ENCODE assay signal across 20 cellular contexts in the genomic region with DNA sequence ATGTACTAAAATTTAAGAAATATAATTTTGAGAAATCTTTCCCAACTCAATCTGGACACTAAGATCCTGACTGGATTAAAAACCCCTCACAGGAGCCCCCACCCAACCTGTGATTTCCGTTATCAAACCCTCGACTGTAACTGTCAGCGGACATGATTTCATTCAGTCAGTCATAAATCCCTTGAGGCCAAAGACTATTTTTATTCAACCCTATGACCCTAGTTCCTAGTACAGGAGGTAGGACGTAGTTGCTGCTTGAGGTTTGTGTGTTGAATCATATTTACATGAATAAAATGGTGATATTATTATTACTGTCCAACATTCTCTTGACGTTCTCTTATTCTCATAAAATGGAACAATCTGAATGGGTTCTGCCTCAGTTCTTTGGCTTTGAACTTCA.
"Had no signal": no experiment of that assay in that cellular context is flagged by ENCODE, and none has a peak within 500 bp of the region (broad histone marks: within the 10 kb centered on the region; RNA-seq: fewer than 3 reads in every experiment).

No MANE protein-coding gene starts in this region.

- ATAC-seq: naive thymus-derived CD4-positive, alpha-beta T cell; psoas muscle; sciatic nerve; stimulated activated naive CD8-positive, alpha-beta T cell treated with anti-CD3 and anti-CD28 coated beads, Interleukin-15, Interleukin-2, amounts not matched to agents 100 U/mL and 50 U/mL, for 24 hours; upper lobe of right lung had no signal

- H3K4me3 Mint-ChIP-seq: endodermal cell; naive thymus-derived CD4-positive, alpha-beta T cell; nephron progenitor cell had no signal

- H3K36me3 Mint-ChIP-seq: naive thymus-derived CD4-positive, alpha-beta T cell had no signal

- H3K4me1 Mint-ChIP-seq: naive thymus-derived CD4-positive, alpha-beta T cell had no signal

- H3K27me3 ChIP-seq: suprapubic skin, tibial nerve, upper lobe of right lung, vagina had no signal

- H3K4me1 ChIP-seq: psoas muscle, upper lobe of right lung had no signal

- H3K9me3 ChIP-seq: psoas muscle, suprapubic skin, tibial nerve, upper lobe of right lung, vagina had no signal

- H3K4me3 ChIP-seq: psoas muscle, suprapubic skin, tibial nerve, upper lobe of right lung, vagina had no signal

- DNase-seq: effector CD4-positive, alpha-beta T cell; endodermal cell; erythroblast; foreskin melanocyte; head of caudate nucleus; hypothalamus; kidney glomerular epithelial cell; mammary epithelial cell; naive thymus-derived CD4-positive, alpha-beta T cell; nephron progenitor cell; psoas muscle; retina; small intestine; stimulated activated CD4-positive, alpha-beta T cell treated with anti-CD3 and anti-CD28 coated beads, Interleukin-2, amount 100 ng/mL, for 48 hours; stimulated activated naive CD8-positive, alpha-beta T cell treated with anti-CD3 and anti-CD28 coated beads, Interleukin-15, Interleukin-2, amounts not matched to agents 100 U/mL and 50 U/mL, for 24 hours; upper lobe of right lung had no signal

- H3K27ac ChIP-seq: psoas muscle, suprapubic skin, tibial nerve, upper lobe of right lung, vagina had no signal

- H3K9me3 Mint-ChIP-seq: endodermal cell; naive thymus-derived CD4-positive, alpha-beta T cell; nephron progenitor cell had no signal

- H3K36me3 ChIP-seq: suprapubic skin, tibial nerve, upper lobe of right lung, vagina had no signal

- H3K27ac Mint-ChIP-seq: endodermal cell; naive thymus-derived CD4-positive, alpha-beta T cell; nephron progenitor cell had no signal
